In the genomic region with DNA sequence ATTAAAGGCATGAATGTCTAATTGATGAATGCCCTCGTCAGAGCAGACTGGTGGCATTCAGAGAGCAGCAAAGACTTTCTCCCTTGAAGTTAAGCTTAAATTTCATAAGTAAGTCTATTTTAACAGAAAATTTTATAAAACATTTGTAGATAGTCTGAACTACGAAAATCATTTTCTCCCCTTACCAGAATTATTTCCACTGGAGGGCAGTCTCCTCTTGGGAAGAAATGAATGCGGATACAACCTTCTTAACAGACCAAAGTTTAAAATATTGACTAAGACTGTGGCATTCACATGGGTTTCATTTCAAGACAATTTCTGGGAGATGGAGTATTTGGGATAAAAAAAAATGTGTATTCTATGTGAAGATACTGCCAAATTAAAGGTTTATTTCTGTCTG, we compare ENCODE assay signal across 13 cellular contexts.
A peak's percentile ranks its signal among the peaks of the same experiment; 100 is the strongest.
DNase-seq lines count a peak whose midpoint lies in the region; ATAC-seq and TF ChIP-seq lines count a peak whose summit lies in the region.
"Had no signal": no experiment of that assay in that cellular context is flagged by ENCODE, and none has a peak within 500 bp of the region (broad histone marks: within the 10 kb centered on the region; RNA-seq: fewer than 3 reads in every experiment).

No MANE protein-coding gene starts in this region.

- TF ChIP-seq POLR2A in suprapubic skin (IDR thresholded peaks at IDR 0.05), result no peak

- no peak overlapping the region for H3K27ac ChIP-seq in lower lobe of right lung
- no peak overlapping the region for H3K27ac ChIP-seq in suprapubic skin
- H3K27ac ChIP-seq: SK-N-MC had no signal

- H3K36me3 Mint-ChIP-seq in chondrocyte (ENCODE audit: low read depth), result no peaks in the 10 kb centered on the region
- H3K36me3 Mint-ChIP-seq: CD8-positive, alpha-beta memory T cell had no signal

- intact Hi-C loops in lower lobe of right lung (cut with DNase I), result no loop called here

- no peak overlapping the region for H3K4me3 Mint-ChIP-seq in chondrocyte (ENCODE audit: unreplicated experiment)
- H3K4me3 Mint-ChIP-seq: CD8-positive, alpha-beta memory T cell had no signal

- H3K4me1 ChIP-seq in lower lobe of right lung (no peaks in the 10 kb centered on the region), suprapubic skin (no peaks in the 10 kb centered on the region)

- ATAC-seq in lower lobe of right lung (no peak), GM21360 (IDR thresholded peaks at IDR 0.05; ENCODE audit: unreplicated experiment) (no peak)

- TF ChIP-seq EP300 in suprapubic skin (IDR thresholded peaks at IDR 0.05), result no peak

- H3K4me3 ChIP-seq in lower lobe of right lung, result no peak overlapping the region
- H3K4me3 ChIP-seq in suprapubic skin, result no peak overlapping the region
- H3K4me3 ChIP-seq: SK-N-MC had no signal

- H3K9me3 ChIP-seq in lower lobe of right lung, result no peaks in the 10 kb centered on the region
- no peaks in the 10 kb centered on the region for H3K9me3 ChIP-seq in suprapubic skin

- no peaks in the 10 kb centered on the region for H3K27me3 ChIP-seq in lower lobe of right lung (ENCODE audit: low read depth)
- no peaks in the 10 kb centered on the region for H3K27me3 ChIP-seq in suprapubic skin

- H3K4me1 Mint-ChIP-seq in chondrocyte (ENCODE audit: low read depth), result peaks cover 21% of the 10 kb centered on the region
- H3K4me1 Mint-ChIP-seq: CD8-positive, alpha-beta memory T cell had no signal

- TF ChIP-seq CTCF in LNCAP (IDR thresholded peaks at IDR 0.05), result peak; percentile 31; the same call in 1 of the 2 replicates
- TF ChIP-seq CTCF in chondrocyte (IDR thresholded peaks at IDR 0.05), result peak; percentile 83
- peak; percentile 34 for TF ChIP-seq CTCF in lower lobe of right lung (IDR thresholded peaks at IDR 0.05)
- TF ChIP-seq CTCF in suprapubic skin (IDR thresholded peaks at IDR 0.05), result peak in 1 of 2 donors; percentile 10
- TF ChIP-seq CTCF in GM10266 (IDR thresholded peaks at IDR 0.05; ENCODE audit: control insufficient read depth, insufficient read depth, low read depth, missing control alignments), result no peak

- H3K9me3 Mint-ChIP-seq in chondrocyte (ENCODE audit: low read depth), result peaks cover 5% of the 10 kb centered on the region
- H3K9me3 Mint-ChIP-seq: activated T-helper 2 cell treated with anti-CD3 and anti-CD28 coated beads, Interferon-gamma antibody, Interleukin-2, Interleukin-4, amounts not matched to agents 10 μg/mL and 5 μg/mL and 100 μg/mL, durations not matched to agents 14 hours and 24 hours and 36 hours had no signal

- no peak overlapping the region for H3K27ac Mint-ChIP-seq in chondrocyte (ENCODE audit: unreplicated experiment)
- H3K27ac Mint-ChIP-seq: activated T-helper 2 cell treated with anti-CD3 and anti-CD28 coated beads, Interferon-gamma antibody, Interleukin-2, Interleukin-4, amounts not matched to agents 10 μg/mL and 5 μg/mL and 100 μg/mL, durations not matched to agents 14 hours and 24 hours and 36 hours; CD8-positive, alpha-beta memory T cell had no signal

- DNase-seq in AML-193 (lab: John Stamatoyannopoulos, UW) (peak; percentile 21 to 44), chondrocyte (ENCODE audit: low spot score) (no peak), lower lobe of right lung (no peak), EL (no peak), suprapubic skin (ENCODE audit: low spot score in 2 of 2) (no peak), GM10266 (ENCODE audit: extremely low spot score) (no peak)
- DNase-seq: activated CD4-positive, alpha-beta T cell treated with anti-CD3 and anti-CD28 coated beads for 1 hour; CD8-positive, alpha-beta memory T cell; NCI-H226 had no signal

- 52% methylated on average over 3 of the region's 3 CpGs for WGBS in suprapubic skin

- no peaks in the 10 kb centered on the region for H3K36me3 ChIP-seq in lower lobe of right lung
- no peaks in the 10 kb centered on the region for H3K36me3 ChIP-seq in suprapubic skin

- H3K27me3 Mint-ChIP-seq in chondrocyte (ENCODE audit: low read depth), result no peaks in the 10 kb centered on the region
- H3K27me3 Mint-ChIP-seq: CD8-positive, alpha-beta memory T cell had no signal

Comparison
In these comparisons a context has a peak if more than half of its experiments do, and no peak if none do; other contexts are left out.
1. DNase-seq: peak in AML-193 (2 of 2); none in chondrocyte (single experiment), lower lobe of right lung (single experiment), EL (single experiment), suprapubic skin (0 of 2) and GM10266 (single experiment).